Comparison of ENCODE assay signal across 9 cellular contexts in genomic region chr3:132788299-132788698, GRCh38.
DNase-seq lines count a peak whose midpoint lies in the region; ATAC-seq and TF ChIP-seq lines count a peak whose summit lies in the region.
"Had no signal": no experiment of that assay in that cellular context is flagged by ENCODE, and none has a peak within 500 bp of the region (broad histone marks: within the 10 kb centered on the region; RNA-seq: fewer than 3 reads in every experiment).

No MANE protein-coding gene starts in this region.

- CTCF ChIA-PET in RWPE1 (lab: Yijun Ruan, JAX): no interaction called here

- TF ChIP-seq CTCF in RWPE1 (conservative IDR thresholded peaks at IDR 0.05; ENCODE audit: low read depth): no peak
- TF ChIP-seq CTCF in endothelial cell (IDR thresholded peaks at IDR 0.05; ENCODE audit: unreplicated experiment): no peak

- no peaks in the 10 kb centered on the region for H3K9me3 Mint-ChIP-seq in endothelial cell (ENCODE audit: unreplicated experiment)
- H3K9me3 Mint-ChIP-seq: stimulated activated naive CD8-positive, alpha-beta T cell treated with anti-CD3 and anti-CD28 coated beads, Interleukin-15, Interleukin-2, amounts not matched to agents 100 ng/mL and 50 ng/mL, for 24 hours had no signal

- POLR2A ChIA-PET in RWPE1 (lab: Yijun Ruan, JAX; ENCODE audit: low non-redundant PET): interaction anchor here (0.5 kb wide), 1 partner anchor 759 kb away, joined by 3 read pairs; no protein-coding TSS in a partner anchor

- peak; percentile 24 for DNase-seq in HCEC 1CT
- peak; percentile 10 for DNase-seq in RWPE1 (ENCODE audit: low spot score)
- DNase-seq in fibroblast of the conjunctiva (ENCODE audit: low read depth): peak; percentile 92
- DNase-seq in sciatic nerve (ENCODE audit: low spot score): no peak
- no peak for DNase-seq in endothelial cell (ENCODE audit: low spot score)
- DNase-seq in activated CD4-positive, alpha-beta T cell treated with anti-CD3 and anti-CD28 coated beads, Interleukin-2, amount 50 U/mL, for 1 hour: no peak
- DNase-seq in activated naive CD4-positive, alpha-beta T cell (lab: John Stamatoyannopoulos, UW): no peak

- H3K36me3 Mint-ChIP-seq in endothelial cell (ENCODE audit: low read depth, unreplicated experiment): no peaks in the 10 kb centered on the region

- H3K27ac ChIP-seq in RWPE1: no peak overlapping the region

- ATAC-seq in sciatic nerve (peak; percentile 95), HG03045 (IDR thresholded peaks at IDR 0.05; ENCODE audit: unreplicated experiment) (no peak)

- intact Hi-C loops in sciatic nerve (cut with DNase I): no loop called here

- H3K4me3 Mint-ChIP-seq in endothelial cell (ENCODE audit: unreplicated experiment): no peak overlapping the region
- H3K4me3 Mint-ChIP-seq: stimulated activated naive CD8-positive, alpha-beta T cell treated with anti-CD3 and anti-CD28 coated beads, Interleukin-15, Interleukin-2, amounts not matched to agents 100 ng/mL and 50 ng/mL, for 24 hours had no signal

- peaks cover 5% of the 10 kb centered on the region for H3K4me1 Mint-ChIP-seq in endothelial cell (ENCODE audit: unreplicated experiment)

- no peak overlapping the region for H3K27ac Mint-ChIP-seq in endothelial cell (ENCODE audit: unreplicated experiment)
- H3K27ac Mint-ChIP-seq: stimulated activated naive CD8-positive, alpha-beta T cell treated with anti-CD3 and anti-CD28 coated beads, Interleukin-15, Interleukin-2, amounts not matched to agents 100 ng/mL and 50 ng/mL, for 24 hours had no signal

- H3K27me3 Mint-ChIP-seq in endothelial cell (ENCODE audit: unreplicated experiment): peaks cover 2% of the 10 kb centered on the region

Comparison
In these comparisons a context has a peak if more than half of its experiments do, and no peak if none do; other contexts are left out.
1. DNase-seq: peak in HCEC 1CT (single experiment), RWPE1 (single experiment) and fibroblast of the conjunctiva (single experiment); none in sciatic nerve (single experiment), endothelial cell (single experiment), activated CD4-positive, alpha-beta T cell treated with anti-CD3 and anti-CD28 coated beads, Interleukin-2, amount 50 U/mL, for 1 hour (single experiment) and activated naive CD4-positive, alpha-beta T cell (0 of 4).